In genomic region chr17:50922107-50922506, GRCh38 we compare ENCODE assay signal across 17 cellular contexts. TPM values are rescaled to one million over a fixed set of nuclear protein-coding genes. Genes with fewer than 3 reads are reported as not detected.
DNase-seq lines count a peak whose midpoint lies in the region; ATAC-seq and TF ChIP-seq lines count a peak whose summit lies in the region.
"Had no signal": no experiment of that assay in that cellular context is flagged by ENCODE, and none has a peak within 500 bp of the region (broad histone marks: within the 10 kb centered on the region; RNA-seq: fewer than 3 reads in every experiment).

No MANE protein-coding gene starts in this region.

- peak; percentile 78 for DNase-seq in EH (ENCODE audit: low read depth)
- DNase-seq in MG63: peak; percentile 57
- DNase-seq in epithelial cell of esophagus (ENCODE audit: low read depth): peak; percentile 85
- peak; percentile 68 for DNase-seq in osteoblast (ENCODE audit: insufficient read length, low spot score, missing footprints)
- no peak for DNase-seq in lower lobe of right lung
- DNase-seq in NCI-H2227 treated with DMSO at 0.1 percent for 48 hours (lab: John Stamatoyannopoulos, UW): no peak
- DNase-seq: activated CD4-positive, alpha-beta T cell treated with anti-CD3 and anti-CD28 coated beads for 1 hour; activated naive CD8-positive, alpha-beta T cell treated with anti-CD3 and anti-CD28 coated beads, Interleukin-2, amount 10 ng/mL, durations not matched to agents 7 days and 5 days; activated T-cell treated with anti-CD3 and anti-CD28 coated beads for 4 hours; C1 segment of cervical spinal cord; caudate nucleus; DND-41; head of caudate nucleus; NCI-H774; T-helper 1 cell had no signal

- no peak overlapping the region for H3K4me3 ChIP-seq in MG63
- H3K4me3 ChIP-seq in epithelial cell of esophagus (ENCODE audit: low read length): no peak overlapping the region
- no peak overlapping the region for H3K4me3 ChIP-seq in osteoblast (ENCODE audit: insufficient read depth, low read length)
- H3K4me3 ChIP-seq in lower lobe of right lung: no peak overlapping the region

- intact Hi-C loops in lower lobe of right lung (cut with DNase I): no loop called here

- H3K4me1 ChIP-seq in osteoblast (ENCODE audit: insufficient read depth, low read length) (peaks cover 17% of the 10 kb centered on the region), lower lobe of right lung (peaks cover 27% of the 10 kb centered on the region)

- H3K27me3 ChIP-seq in MG63 (no peaks in the 10 kb centered on the region), osteoblast (ENCODE audit: insufficient read depth, low read length) (no peaks in the 10 kb centered on the region), lower lobe of right lung (ENCODE audit: low read depth) (no peaks in the 10 kb centered on the region)

- H2AFZ ChIP-seq in osteoblast (ENCODE audit: low read length): peak overlapping the region; percentile 3

- no peaks in the 10 kb centered on the region for H3K36me3 ChIP-seq in MG63
- no peaks in the 10 kb centered on the region for H3K36me3 ChIP-seq in osteoblast (ENCODE audit: insufficient read depth, low read length)
- no peaks in the 10 kb centered on the region for H3K36me3 ChIP-seq in lower lobe of right lung

- ATAC-seq in lower lobe of right lung: no peak
- no peak for ATAC-seq in HG02678 (IDR thresholded peaks at IDR 0.05; ENCODE audit: unreplicated experiment)
- no peak for ATAC-seq in HG03159 (IDR thresholded peaks at IDR 0.05; ENCODE audit: unreplicated experiment)

- no peak for TF ChIP-seq CTCF in epithelial cell of esophagus (IDR thresholded peaks at IDR 0.05; ENCODE audit: insufficient read depth, low read depth, low read length, missing control alignments)
- TF ChIP-seq CTCF in osteoblast (IDR thresholded peaks at IDR 0.05; ENCODE audit: extremely low read depth, low read depth, low read length): no peak
- TF ChIP-seq CTCF in lower lobe of right lung (IDR thresholded peaks at IDR 0.05): no peak

- H3K27ac ChIP-seq in osteoblast (ENCODE audit: low read depth, low read length) (no peak overlapping the region), lower lobe of right lung (no peak overlapping the region)

- H3K9me3 ChIP-seq in MG63 (no peaks in the 10 kb centered on the region), osteoblast (ENCODE audit: low read depth, low read length) (no peaks in the 10 kb centered on the region), lower lobe of right lung (no peaks in the 10 kb centered on the region)

- no peak overlapping the region for H3K4me2 ChIP-seq in osteoblast (ENCODE audit: insufficient read depth, low read length)

- no peaks in the 10 kb centered on the region for H3K79me2 ChIP-seq in osteoblast (ENCODE audit: insufficient read depth, low read length)

- H4K20me1 ChIP-seq in osteoblast (ENCODE audit: insufficient read depth, low read length): no peaks in the 10 kb centered on the region

RNA-seq across cellular contexts. Expression of gene TOB1, which starts 56.0 kb away (rescaled TPM):
- 16.0 and 17.5 TPM in 2 replicates for total RNA-seq in MG63 (2014; rRNA removed; shearing (Covaris generic); ENCODE audit: low replicate concordance)
- total RNA-seq in osteoblast (18.8 and 21.5 TPM in 2 replicates), lower lobe of right lung (72.9 TPM)

Comparison
In these comparisons a context has a peak if more than half of its experiments do, and no peak if none do; other contexts are left out.
1. DNase-seq: peak in EH (single experiment), MG63 (single experiment), epithelial cell of esophagus (single experiment) and osteoblast (single experiment); none in lower lobe of right lung (single experiment) and NCI-H2227 treated with DMSO at 0.1 percent for 48 hours (single experiment).